Comparison of ENCODE assay signal across 26 cellular contexts in genomic region chr5:10593531-10594181, GRCh38. TPM values are rescaled to one million over a fixed set of nuclear protein-coding genes. Genes with fewer than 3 reads are reported as not detected.
DNase-seq lines count a peak whose midpoint lies in the region; ATAC-seq and TF ChIP-seq lines count a peak whose summit lies in the region.
"Had no signal": no experiment of that assay in that cellular context is flagged by ENCODE, and none has a peak within 500 bp of the region (broad histone marks: within the 10 kb centered on the region; RNA-seq: fewer than 3 reads in every experiment).

No MANE protein-coding gene starts in this region.

- no peaks in the 10 kb centered on the region for H3K27me3 ChIP-seq in Panc1 (ENCODE audit: control insufficient read depth, insufficient read depth, low read length)
- H3K27me3 ChIP-seq in esophagus muscularis mucosa, result no peaks in the 10 kb centered on the region
- H3K27me3 ChIP-seq: brain microvascular endothelial cell, MG63, transverse colon had no signal

- H3K27ac ChIP-seq in Panc1 (ENCODE audit: low read length), result peak overlapping the region; percentile 41; the same call in 1 of the 2 replicates
- no peak overlapping the region for H3K27ac ChIP-seq in esophagus muscularis mucosa (replicated peaks in 1 of 4)
- H3K27ac ChIP-seq: 22Rv1, transverse colon had no signal

- TF ChIP-seq CTCF in Panc1 (IDR thresholded peaks at IDR 0.05) (no peak), esophagus muscularis mucosa (IDR thresholded peaks at IDR 0.05) (no peak)

- H3K9me3 ChIP-seq in Panc1 (ENCODE audit: control insufficient read depth, insufficient read depth, low read depth, low read length) (no peaks in the 10 kb centered on the region), esophagus muscularis mucosa (peaks cover 0 to 5% (median 0%) of the 10 kb centered on the region in 4 donors)
- H3K9me3 ChIP-seq: HAP-1, SK-N-SH, transverse colon had no signal

- TF ChIP-seq POLR2A in esophagus muscularis mucosa (IDR thresholded peaks at IDR 0.05; ENCODE audit: low read depth), result no peak

- WGBS in esophagus muscularis mucosa, result 94% methylated on average over 7 of the region's 7 CpGs

- no peak overlapping the region for H3K4me3 ChIP-seq in Panc1 (ENCODE audit: low read depth in 2 of 2, low read length in 2 of 2)
- H3K4me3 ChIP-seq in esophagus muscularis mucosa, result no peak overlapping the region
- H3K4me3 ChIP-seq: HAP-1, MG63, transverse colon had no signal

- peaks cover 52% of the 10 kb centered on the region for H3K4me1 ChIP-seq in Panc1 (ENCODE audit: control insufficient read depth, insufficient read depth, low read length)
- peaks cover 12 to 14% (median 14%) of the 10 kb centered on the region in 4 donors for H3K4me1 ChIP-seq in esophagus muscularis mucosa
- H3K4me1 ChIP-seq: transverse colon had no signal

- CTCF ChIA-PET in Panc1 (lab: Charles Lee), result interaction anchor here (0.6 to 0.9 kb wide), 2 partner anchors 34 to 345 kb away, joined by 3 read pairs; no protein-coding TSS in a partner anchor

- in situ Hi-C loops in Panc1 (cut with HindIII; ENCODE audit: low pct_unique_long_range_greater_than_20kb, low sequenced_read_pairs), result no loop called here

- ATAC-seq in Panc1 (no peak), HG03095 (IDR thresholded peaks at IDR 0.05; ENCODE audit: unreplicated experiment) (no peak)
- ATAC-seq: activated T-cell treated with anti-CD3 and anti-CD28 coated beads, Interleukin-2, amount 50 U/mL, for 72 hours; natural killer cell; T-helper 17 cell had no signal

- POLR2A ChIA-PET in Panc1 (lab: Charles Lee), result no interaction called here

- intact Hi-C loops in Panc1 (cut with micrococcal nuclease; ENCODE audit: unreplicated experiment) (no loop called here), esophagus muscularis mucosa (cut with DNase I) (no loop called here)

- no TSS peak for BruUV-seq in Panc1 (replicated peaks; lab: Mats Ljungman, UMichigan)

- DNase-seq in DMS 273 (lab: John Stamatoyannopoulos, UW; ENCODE audit: unreplicated experiment) (peak; percentile 22), DMS 273 treated with DMSO at 0.1 percent for 48 hours (lab: John Stamatoyannopoulos, UW) (no peak), Panc1 (ENCODE audit: low read depth, low spot score) (no peak), islet precursor cell (peak; percentile 43), ureter (ENCODE audit: low spot score) (peak; percentile 34), esophagus muscularis mucosa (ENCODE audit: extremely low spot score) (no peak)
- DNase-seq in stimulated activated CD4-positive, alpha-beta T cell treated with anti-CD3 and anti-CD28 coated beads, Interleukin-2, amount 100 ng/mL, for 48 hours, result no peak
- DNase-seq: activated naive CD4-positive, alpha-beta T cell; activated T-cell treated with anti-CD3 and anti-CD28 coated beads, Interleukin-2, amount 50 U/mL, for 72 hours; amniotic stem cell; brain microvascular endothelial cell; effector CD4-positive, alpha-beta T cell; KBM-7; kidney; MG63; natural killer cell; NCI-H1417; NCI-H2107; NCI-H446; SK-N-SH; T-helper 17 cell; transverse colon had no signal

- H3K36me3 ChIP-seq in Panc1 (ENCODE audit: control insufficient read depth, insufficient read depth, low read length) (no peaks in the 10 kb centered on the region), esophagus muscularis mucosa (no peaks in the 10 kb centered on the region)
- H3K36me3 ChIP-seq: brain microvascular endothelial cell, HAP-1, transverse colon had no signal

- TF ChIP-seq EP300 in esophagus muscularis mucosa (IDR thresholded peaks at IDR 0.05), result no peak

RNA-seq across cellular contexts. Expression of gene ANKRD33B, which starts 29.8 kb away (rescaled TPM):
- total RNA-seq in Panc1 (2021; ENCODE audit: unreplicated experiment) (19.1 TPM), ureter (3.3 TPM), esophagus muscularis mucosa (1 to 10 TPM; 4.6 to 8.2 (median 6.7) TPM)
- 7.7 TPM for polyA plus RNA-seq in Panc1 (2012; ENCODE audit: insufficient read length)
- polyA plus RNA-seq: CD14-positive monocyte had no signal

Comparison
In these comparisons a context has a peak if more than half of its experiments do, and no peak if none do; other contexts are left out.
1. DNase-seq: peak in DMS 273 (single experiment), islet precursor cell (single experiment) and ureter (single experiment); none in DMS 273 treated with DMSO at 0.1 percent for 48 hours (single experiment), Panc1 (single experiment), esophagus muscularis mucosa (single experiment) and stimulated activated CD4-positive, alpha-beta T cell treated with anti-CD3 and anti-CD28 coated beads, Interleukin-2, amount 100 ng/mL, for 48 hours (0 of 2).